ENCODE assay signal across 8 cellular contexts in the genomic region with DNA sequence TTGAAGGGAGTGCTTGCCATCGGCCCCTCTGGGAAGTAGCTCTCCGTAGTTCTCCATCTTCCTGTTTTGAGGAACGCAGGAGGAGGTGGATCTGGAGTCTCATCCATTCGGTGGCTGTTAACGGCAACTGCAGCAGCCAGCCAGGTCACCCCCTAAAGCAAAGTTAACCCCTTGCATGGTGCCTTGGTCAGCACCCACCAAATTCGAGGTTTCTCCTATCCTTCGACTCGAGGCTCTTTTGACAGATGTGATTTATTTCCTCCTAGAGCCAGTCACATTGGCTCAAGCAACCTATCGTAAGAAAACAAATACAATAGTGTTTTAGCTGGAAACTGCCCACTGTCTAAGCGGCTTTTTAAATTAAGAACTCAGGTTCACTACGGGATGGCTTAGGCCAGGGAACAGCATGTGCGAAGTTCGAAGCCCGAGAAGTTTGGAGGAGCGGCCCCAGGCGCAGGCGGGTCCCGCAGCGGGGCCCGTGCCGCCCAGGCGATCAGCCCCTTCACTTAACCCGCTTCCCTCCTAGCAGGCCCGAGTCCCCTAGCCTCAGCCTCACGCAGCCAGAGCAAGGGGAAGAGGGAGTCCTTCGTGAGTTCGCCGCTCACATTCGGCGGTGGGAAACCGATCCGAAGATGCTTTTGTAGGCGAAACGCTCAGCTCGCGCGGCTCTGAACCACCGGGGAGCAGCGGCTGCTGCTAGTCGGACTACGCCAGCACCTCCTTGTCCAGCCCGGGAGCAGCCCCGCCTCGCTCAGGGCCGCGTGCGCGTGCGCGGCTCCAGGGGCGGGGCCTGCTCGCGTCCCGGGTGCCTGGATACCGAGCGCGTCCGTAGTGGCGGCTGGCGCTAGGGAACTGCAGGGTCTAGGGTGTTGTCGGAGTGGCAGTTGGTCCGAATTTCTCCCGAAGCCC. TPM values are rescaled to one million over a fixed set of nuclear protein-coding genes. Genes with fewer than 3 reads are reported as not detected.
DNase-seq lines count a peak whose midpoint lies in the region; ATAC-seq and TF ChIP-seq lines count a peak whose summit lies in the region.

TSS of gene ROPN1L (plus strand) at position 797 of the 909 bp plus-strand sequence. CDS start 289 bp downstream, outside the sequence.

- no peak for TF ChIP-seq CTCF in fibroblast of mammary gland (conservative IDR thresholded peaks at IDR 0.05; ENCODE audit: control insufficient read depth, insufficient read depth, low read depth, low read length)

- POLR2A ChIA-PET in naive thymus-derived CD8-positive, alpha-beta T cell (lab: Charles Lee) = interaction anchor here (0.7 to 1.5 kb wide), 3 partner anchors 84 to 88 kb away, joined by 3 to 5 read pairs (median 4); partner anchors contain the start of gene MARCHF6

- DNase-seq in DMS79 treated with DMSO at 0.1 percent for 48 hours (lab: John Stamatoyannopoulos, UW) (peak; percentile 49), KBM-7 (peak; percentile 94), RPMI7951 (ENCODE audit: low read depth) (peak; percentile 80), fibroblast of mammary gland (ENCODE audit: low read depth) (peak; percentile 77)
- peak; percentile 43 to 83 (median 74) for DNase-seq in naive thymus-derived CD8-positive, alpha-beta T cell
- DNase-seq in stimulated activated naive B cell treated with anti-CD40 and anti-IgM and Interleukin-4, amounts not matched to agents 10 μg/mL and 1 μg/mL and 100 μg/mL, for 72 hours = peak; percentile 78

- no peaks in the 10 kb centered on the region for H3K27me3 Mint-ChIP-seq in activated T-helper 17 cell treated with anti-CD3 and anti-CD28 coated beads, Interleukin-2, amount 50 U/mL, for 72 hours
- no peaks in the 10 kb centered on the region for H3K27me3 Mint-ChIP-seq in naive thymus-derived CD8-positive, alpha-beta T cell
- peaks cover 5 to 6% of the 10 kb centered on the region in 2 donors for H3K27me3 Mint-ChIP-seq in stimulated activated naive B cell treated with anti-CD40 and anti-IgM and Interleukin-4, amounts not matched to agents 10 μg/mL and 1 μg/mL and 100 μg/mL, for 72 hours

- ATAC-seq in GM21786 (IDR thresholded peaks at IDR 0.05; ENCODE audit: unreplicated experiment) = peak; percentile 95
- ATAC-seq in activated T-helper 17 cell treated with anti-CD3 and anti-CD28 coated beads, Interleukin-2, amount 50 U/mL, for 72 hours (replicated peaks) = peak; percentile 99
- ATAC-seq in naive thymus-derived CD8-positive, alpha-beta T cell = peak; percentile 90 to 94
- peak; percentile 94 to 97 for ATAC-seq in stimulated activated naive B cell treated with anti-CD40 and anti-IgM and Interleukin-4, amounts not matched to agents 10 μg/mL and 1 μg/mL and 100 μg/mL, for 72 hours (replicated peaks)

- peak within 1 kb of the TSS; percentile 70 for H3K4me3 ChIP-seq in fibroblast of mammary gland (ENCODE audit: control insufficient read depth, low read depth, low read length)

- H3K4me1 Mint-ChIP-seq in activated T-helper 17 cell treated with anti-CD3 and anti-CD28 coated beads, Interleukin-2, amount 50 U/mL, for 72 hours = peaks cover 26% of the 10 kb centered on the region
- peaks cover 24 to 44% (median 40%) of the 10 kb centered on the region in 4 donors for H3K4me1 Mint-ChIP-seq in naive thymus-derived CD8-positive, alpha-beta T cell
- H3K4me1 Mint-ChIP-seq in stimulated activated naive B cell treated with anti-CD40 and anti-IgM and Interleukin-4, amounts not matched to agents 10 μg/mL and 1 μg/mL and 100 μg/mL, for 72 hours = peaks cover 25 to 30% of the 10 kb centered on the region in 2 donors

- H3K36me3 Mint-ChIP-seq in activated T-helper 17 cell treated with anti-CD3 and anti-CD28 coated beads, Interleukin-2, amount 50 U/mL, for 72 hours (ENCODE audit: low read depth) = peaks cover 17% of the 10 kb centered on the region
- peaks cover 0 to 10% (median 4%) of the 10 kb centered on the region in 3 donors for H3K36me3 Mint-ChIP-seq in naive thymus-derived CD8-positive, alpha-beta T cell
- peaks cover 5 to 8% of the 10 kb centered on the region in 2 donors for H3K36me3 Mint-ChIP-seq in stimulated activated naive B cell treated with anti-CD40 and anti-IgM and Interleukin-4, amounts not matched to agents 10 μg/mL and 1 μg/mL and 100 μg/mL, for 72 hours

- in situ Hi-C loops in KBM-7 (cut with MboI; ENCODE audit: low pct_unique_long_range_greater_than_20kb, low sequenced_read_pairs) = no loop called here

- H3K4me3 Mint-ChIP-seq in activated T-helper 17 cell treated with anti-CD3 and anti-CD28 coated beads, Interleukin-2, amount 50 U/mL, for 72 hours = peak within 1 kb of the TSS; percentile 78
- H3K4me3 Mint-ChIP-seq in naive thymus-derived CD8-positive, alpha-beta T cell = peak within 1 kb of the TSS; percentile 82 to 90 (median 87)
- H3K4me3 Mint-ChIP-seq in stimulated activated naive B cell treated with anti-CD40 and anti-IgM and Interleukin-4, amounts not matched to agents 10 μg/mL and 1 μg/mL and 100 μg/mL, for 72 hours = peak within 1 kb of the TSS; percentile 86 to 92

- peaks cover 7% of the 10 kb centered on the region for H3K9me3 Mint-ChIP-seq in activated T-helper 17 cell treated with anti-CD3 and anti-CD28 coated beads, Interleukin-2, amount 50 U/mL, for 72 hours
- peaks cover 0 to 4% (median 0%) of the 10 kb centered on the region in 9 donors for H3K9me3 Mint-ChIP-seq in naive thymus-derived CD8-positive, alpha-beta T cell
- H3K9me3 Mint-ChIP-seq in stimulated activated naive B cell treated with anti-CD40 and anti-IgM and Interleukin-4, amounts not matched to agents 10 μg/mL and 1 μg/mL and 100 μg/mL, for 72 hours = peaks cover 0 to 2% of the 10 kb centered on the region in 2 donors

- peak within 1 kb of the TSS; percentile 40 for H3K27ac Mint-ChIP-seq in activated T-helper 17 cell treated with anti-CD3 and anti-CD28 coated beads, Interleukin-2, amount 50 U/mL, for 72 hours
- peak within 1 kb of the TSS in 9 of 10 donors; percentile 4 to 79 (median 59) for H3K27ac Mint-ChIP-seq in naive thymus-derived CD8-positive, alpha-beta T cell
- H3K27ac Mint-ChIP-seq in stimulated activated naive B cell treated with anti-CD40 and anti-IgM and Interleukin-4, amounts not matched to agents 10 μg/mL and 1 μg/mL and 100 μg/mL, for 72 hours = peak within 1 kb of the TSS; percentile 88

RNA-seq across cellular contexts. Expression of gene ROPN1L, which starts in this region (rescaled TPM):
- 0.59 and 0.84 TPM in 2 replicates for total RNA-seq in RPMI7951 (2014; rRNA removed; shearing (Covaris generic))
- total RNA-seq in activated T-helper 17 cell treated with anti-CD3 and anti-CD28 coated beads, Interleukin-2, amount 50 U/mL, for 72 hours = 1 to 10 TPM in 1 of 2 donors, under 1 TPM in 1; 0.66 to 1.0 TPM
- under 1 TPM in 1 of 2 experiments, not detected in 1; 0.57 TPM for total RNA-seq in naive thymus-derived CD8-positive, alpha-beta T cell
- polyA plus RNA-seq in naive thymus-derived CD8-positive, alpha-beta T cell = 1 to 10 TPM; 1.0 to 1.7 (median 1.6) TPM

Comparison
In these comparisons a context has a peak if more than half of its experiments do, and no peak if none do; other contexts are left out.
1. Peak in every context shown above with its lines: DNase-seq, ATAC-seq and H3K4me3 ChIP-seq.
2. Peak in DNase-seq in RPMI7951; RNA of the gene not detected or under 1 TPM.